Comparison of ENCODE assay signal across 16 cellular contexts in genomic region chr12:113173081-113173698, GRCh38.
DNase-seq lines count a peak whose midpoint lies in the region; ATAC-seq and TF ChIP-seq lines count a peak whose summit lies in the region.
"Had no signal": no experiment of that assay in that cellular context is flagged by ENCODE, and none has a peak within 500 bp of the region (broad histone marks: within the 10 kb centered on the region; RNA-seq: fewer than 3 reads in every experiment).

No MANE protein-coding gene starts in this region.

- H3K4me3 ChIP-seq in parathyroid adenoma (ENCODE audit: low read depth, low read length) = no peak overlapping the region

- no peak overlapping the region for H3K4me2 ChIP-seq in parathyroid adenoma (ENCODE audit: low read length)

- no peak overlapping the region for H3K9ac ChIP-seq in parathyroid adenoma

- peak; percentile 60 for ATAC-seq in GM18861 (IDR thresholded peaks at IDR 0.05; ENCODE audit: unreplicated experiment)
- peak; percentile 51 for ATAC-seq in GM21526 (IDR thresholded peaks at IDR 0.05; ENCODE audit: low FRiP score, unreplicated experiment)
- ATAC-seq in HG03342 (IDR thresholded peaks at IDR 0.05; ENCODE audit: unreplicated experiment) = peak; percentile 70

- H3K36me3 ChIP-seq in parathyroid adenoma (ENCODE audit: control insufficient read depth, insufficient read depth, low read length) = no peaks in the 10 kb centered on the region

- no peak for TF ChIP-seq CTCF in parathyroid adenoma (IDR thresholded peaks at IDR 0.05)

- peaks cover 3% of the 10 kb centered on the region for H3K79me2 ChIP-seq in parathyroid adenoma

- peak overlapping the region; percentile 40 for H3K27ac ChIP-seq in parathyroid adenoma
- H3K27ac ChIP-seq: VCaP had no signal

- no peaks in the 10 kb centered on the region for H3K27me3 ChIP-seq in parathyroid adenoma (ENCODE audit: control insufficient read depth, insufficient read depth, low read length)

- no peaks in the 10 kb centered on the region for H3K9me3 ChIP-seq in parathyroid adenoma (ENCODE audit: control insufficient read depth, low read length)

- no peak overlapping the region for H2AFZ ChIP-seq in parathyroid adenoma

- DNase-seq in NOMO-1 (lab: John Stamatoyannopoulos, UW; ENCODE audit: unreplicated experiment in 2 of 2) (no peak), GDM1 (lab: John Stamatoyannopoulos, UW) (no peak), NCI-H748 treated with DMSO at 0.1 percent for 48 hours (lab: John Stamatoyannopoulos, UW) (no peak)
- DNase-seq in activated CD4-positive, alpha-beta T cell treated with anti-CD3 and anti-CD28 coated beads, Interleukin-2, amount 50 U/mL, for 4 hours = no peak
- DNase-seq: activated naive CD4-positive, alpha-beta T cell treated with anti-CD3 and anti-CD28 coated beads for 36 hours; effector CD8-positive, alpha-beta T cell; HFFc6; mesendoderm; NCI-H2029 treated with DMSO at 0.1 percent for 48 hours; NK-92 treated with Interleukin-12 subunit alpha and Interleukin-12 subunit beta, amount 100 ng/mL, for 24 hours; occipital lobe had no signal

- H3K4me1 ChIP-seq in parathyroid adenoma = peaks cover 12% of the 10 kb centered on the region
